ENCODE assay signal across 8 cellular contexts in the genomic region with DNA sequence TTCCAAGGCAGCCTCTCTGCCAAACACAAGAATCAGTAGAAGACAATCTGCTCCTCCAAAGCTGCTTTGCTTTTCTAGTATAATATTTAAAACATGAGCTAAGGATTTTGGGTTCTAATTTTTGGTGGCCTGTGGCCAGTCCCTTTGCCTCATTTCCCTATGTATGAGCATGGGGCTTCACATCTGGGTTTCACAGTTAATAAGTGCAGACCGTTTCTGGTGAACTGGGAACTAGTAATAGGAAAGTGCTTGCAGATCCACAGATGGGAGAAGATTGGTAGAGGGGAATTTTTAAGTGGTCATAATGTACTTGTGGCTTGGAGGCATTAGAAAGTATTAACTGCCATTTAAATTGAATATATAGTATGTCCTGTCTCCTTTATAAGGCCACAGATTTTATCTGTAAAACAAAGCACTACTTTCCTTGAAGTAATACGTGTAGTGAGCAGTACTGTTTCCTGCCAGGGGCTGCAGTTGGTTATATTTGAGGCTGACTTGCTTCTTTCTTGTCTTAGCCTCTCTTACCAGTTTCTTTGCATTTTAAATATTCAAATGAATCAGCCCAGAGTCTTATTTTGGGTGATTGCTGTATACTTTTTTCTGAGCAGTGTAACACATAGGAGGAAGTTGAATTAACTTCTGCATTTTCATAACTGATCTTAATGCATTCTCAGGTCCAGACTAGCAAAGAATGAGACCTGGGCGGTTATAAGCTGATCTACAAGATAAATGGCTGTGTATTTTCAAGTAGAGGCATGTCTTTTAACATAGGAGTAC. TPM values are rescaled to one million over a fixed set of nuclear protein-coding genes. Genes with fewer than 3 reads are reported as not detected.
DNase-seq lines count a peak whose midpoint lies in the region; ATAC-seq and TF ChIP-seq lines count a peak whose summit lies in the region.

No MANE protein-coding gene starts in this region.

- no peaks in the 10 kb centered on the region for H3K27me3 ChIP-seq in right atrium auricular region
- no peaks in the 10 kb centered on the region for H3K27me3 ChIP-seq in ectodermal cell (ENCODE audit: control insufficient read depth, insufficient read depth, low read length, poor library complexity, severe bottlenecking)
- H3K27me3 ChIP-seq in neutrophil = no peaks in the 10 kb centered on the region

- H3K9me3 ChIP-seq in right atrium auricular region (no peaks in the 10 kb centered on the region), ectodermal cell (ENCODE audit: control insufficient read depth, low read length) (no peaks in the 10 kb centered on the region), neutrophil (no peaks in the 10 kb centered on the region)

- H3K36me3 ChIP-seq in right atrium auricular region = no peaks in the 10 kb centered on the region
- H3K36me3 ChIP-seq in ectodermal cell (ENCODE audit: control insufficient read depth, insufficient read depth, low read length) = no peaks in the 10 kb centered on the region
- peaks cover 28% of the 10 kb centered on the region for H3K36me3 ChIP-seq in neutrophil

- 50 to 51% methylated on average over 3 of the region's 3 CpGs for WGBS in ectodermal cell, 2 experiments

- H3K4me3 ChIP-seq in right atrium auricular region = peak overlapping the region; percentile 99 to 100
- H3K4me3 ChIP-seq in ectodermal cell (ENCODE audit: insufficient read depth, low read depth, low read length) = peak overlapping the region; percentile 89
- H3K4me3 ChIP-seq in neutrophil (ENCODE audit: low read depth in 1 of 2, low read length in 1 of 2) = peak overlapping the region; percentile 61 to 93

- H3K27ac ChIP-seq in right atrium auricular region (peak overlapping the region; percentile 97 to 99), ectodermal cell (ENCODE audit: insufficient read depth, low read depth, low read length, poor library complexity, severe bottlenecking) (no peak overlapping the region), neutrophil (peak overlapping the region; percentile 93)

- DNase-seq in right atrium auricular region (ENCODE audit: low spot score) = no peak
- no peak for DNase-seq in left ventricle myocardium superior
- DNase-seq in RPMI8226 = peak; percentile 22
- no peak for DNase-seq in NK-92 treated with Interleukin-12 subunit alpha and Interleukin-12 subunit beta, amount 100 ng/mL, for 24 hours (lab: John Stamatoyannopoulos, UW)
- no peak for DNase-seq in DMS79 treated with DMSO at 0.1 percent for 48 hours (lab: John Stamatoyannopoulos, UW)

- TF ChIP-seq CTCF in right atrium auricular region (IDR thresholded peaks at IDR 0.05) (no peak), neutrophil (IDR thresholded peaks at IDR 0.05) (no peak)

- ATAC-seq in left ventricle myocardium superior (no peak), HG02938 (IDR thresholded peaks at IDR 0.05; ENCODE audit: unreplicated experiment) (peak; percentile 35)

- peaks cover 0 to 62% of the 10 kb centered on the region in 2 donors for H3K4me1 ChIP-seq in right atrium auricular region
- H3K4me1 ChIP-seq in ectodermal cell (ENCODE audit: control insufficient read depth, insufficient read depth, low read length) = peaks cover 9% of the 10 kb centered on the region
- H3K4me1 ChIP-seq in neutrophil (ENCODE audit: control insufficient read depth in 1 of 2, insufficient read depth in 1 of 2, low read depth in 1 of 2, low read length in 1 of 2) = peaks cover 58 to 72% of the 10 kb centered on the region in 2 experiments

- intact Hi-C loops in left ventricle myocardium superior (cut with micrococcal nuclease) = no loop called here

RNA-seq across cellular contexts. Expression of a gene that starts 1.6 kb away (rescaled TPM):
- 100 to 1,000 TPM; 112 to 177 TPM for total RNA-seq in right atrium auricular region
- 139 TPM for total RNA-seq in left ventricle myocardium superior
- polyA plus RNA-seq in ectodermal cell (2013, experiment 1 of 4) = 195 TPM
- polyA plus RNA-seq in ectodermal cell (2013, experiment 2 of 4) = 199 TPM
- 155 TPM for polyA plus RNA-seq in ectodermal cell (2013, experiment 3 of 4)
- polyA plus RNA-seq in ectodermal cell (2013, experiment 4 of 4) = 166 TPM

RNA-seq across cellular contexts. Expression of a gene that starts 42.2 kb away (rescaled TPM):
- 10 to 100 TPM in 1 of 2 donors, 1 to 10 TPM in 1; 1.9 to 10.7 TPM for total RNA-seq in right atrium auricular region
- total RNA-seq in left ventricle myocardium superior = 0.67 TPM
- polyA plus RNA-seq in ectodermal cell (2013, experiment 1 of 4) = 1.1 TPM
- 0.37 TPM for polyA plus RNA-seq in ectodermal cell (2013, experiment 2 of 4)
- polyA plus RNA-seq in ectodermal cell (2013, experiment 3 of 4) = 1.0 TPM
- polyA plus RNA-seq in ectodermal cell (2013, experiment 4 of 4) = 0.61 TPM

RNA-seq across cellular contexts. Expression of a gene that starts 51.3 kb away (rescaled TPM):
- total RNA-seq in right atrium auricular region (10 to 100 TPM; 54.3 to 88.8 TPM), left ventricle myocardium superior (47.7 TPM)
- 80.8 TPM for polyA plus RNA-seq in ectodermal cell (2013, experiment 1 of 4)
- polyA plus RNA-seq in ectodermal cell (2013, experiment 2 of 4) = 80.5 TPM
- polyA plus RNA-seq in ectodermal cell (2013, experiment 3 of 4) = 51.9 TPM
- polyA plus RNA-seq in ectodermal cell (2013, experiment 4 of 4) = 60.3 TPM

RNA-seq across cellular contexts. Expression of a gene that starts 51.7 kb away (rescaled TPM):
- total RNA-seq in right atrium auricular region (10 to 100 TPM; 54.5 to 71.4 TPM), left ventricle myocardium superior (67.1 TPM)
- 48.5 TPM for polyA plus RNA-seq in ectodermal cell (2013, experiment 1 of 4)
- polyA plus RNA-seq in ectodermal cell (2013, experiment 2 of 4) = 42.9 TPM
- polyA plus RNA-seq in ectodermal cell (2013, experiment 3 of 4) = 41.2 TPM
- polyA plus RNA-seq in ectodermal cell (2013, experiment 4 of 4) = 52.1 TPM

RNA-seq across cellular contexts. Expression of a gene that starts 51.8 kb away (rescaled TPM):
- total RNA-seq in right atrium auricular region (under 1 TPM; 0.51 to 0.78 TPM), left ventricle myocardium superior (0.69 TPM)
- not detected for polyA plus RNA-seq in ectodermal cell (2013, experiment 1 of 4)
- polyA plus RNA-seq in ectodermal cell (2013, experiment 2 of 4) = not detected
- not detected for polyA plus RNA-seq in ectodermal cell (2013, experiment 3 of 4)
- not detected for polyA plus RNA-seq in ectodermal cell (2013, experiment 4 of 4)
